9 cellular contexts compared by ENCODE assay signal in the genomic region with DNA sequence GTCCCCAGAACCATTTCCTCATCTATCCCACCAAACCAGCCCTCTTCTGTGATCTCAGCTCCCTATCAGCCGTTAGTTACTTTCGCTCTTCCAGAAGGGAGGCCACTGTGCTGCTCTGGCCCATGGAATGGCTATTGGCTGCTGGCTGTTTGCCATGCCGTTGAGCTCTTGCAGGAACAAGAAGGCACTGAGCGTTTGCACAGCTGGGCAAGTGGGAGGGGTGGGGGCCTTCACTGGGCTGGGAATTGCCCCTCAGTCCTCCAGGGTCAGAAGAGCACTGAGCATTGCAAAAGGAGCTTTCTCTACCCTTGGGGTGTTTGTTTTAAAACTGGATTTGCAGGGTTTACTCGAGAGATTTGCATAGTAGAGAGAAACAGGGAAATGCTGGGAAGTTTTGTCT.
DNase-seq lines count a peak whose midpoint lies in the region; ATAC-seq lines count a peak whose summit lies in the region.
"Had no signal": no experiment of that assay in that cellular context is flagged by ENCODE, and none has a peak within 500 bp of the region (broad histone marks: within the 10 kb centered on the region; RNA-seq: fewer than 3 reads in every experiment).

No MANE protein-coding gene starts in this region.

- no peak overlapping the region for H3K4me3 ChIP-seq in SJCRH30
- no peak overlapping the region for H3K4me3 ChIP-seq in right cardiac atrium (ENCODE audit: low read length)

- H3K4me1 ChIP-seq in SJCRH30, result peaks cover 80% of the 10 kb centered on the region
- H3K4me1 ChIP-seq in right cardiac atrium (ENCODE audit: control insufficient read depth, insufficient read depth, low read length), result peaks cover 28% of the 10 kb centered on the region

- no peaks in the 10 kb centered on the region for H3K9me3 Mint-ChIP-seq in stimulated activated effector memory CD8-positive, alpha-beta T cell treated with anti-CD3 and anti-CD28 coated beads, Interleukin-12 subunit alpha, Interleukin-12 subunit beta, amount 100 ng/mL, for 72 hours
- H3K9me3 Mint-ChIP-seq: stimulated activated naive CD8-positive, alpha-beta T cell treated with anti-CD3 and anti-CD28 coated beads, Interleukin-15, amount 100 ng/mL, for 72 hours had no signal

- H3K4me1 Mint-ChIP-seq in stimulated activated effector memory CD8-positive, alpha-beta T cell treated with anti-CD3 and anti-CD28 coated beads, Interleukin-12 subunit alpha, Interleukin-12 subunit beta, amount 100 ng/mL, for 72 hours, result peaks cover 14% of the 10 kb centered on the region

- H3K27me3 ChIP-seq in SJCRH30 (no peaks in the 10 kb centered on the region), right cardiac atrium (ENCODE audit: control insufficient read depth, insufficient read depth) (no peaks in the 10 kb centered on the region)

- intact Hi-C loops in right cardiac atrium (cut with DNase I), result loop anchor here in 1 of 4 donors (10.0 kb wide), 2 partner anchors 134 to 194 kb away; a partner anchor contains a TSS

- DNase-seq in NCI-H1048 (lab: John Stamatoyannopoulos, UW) (peak; percentile 83), SJCRH30 (peak; percentile 88 to 91), right cardiac atrium (peak; percentile 83 to 95 (median 93)), OCI-M1 (lab: John Stamatoyannopoulos, UW) (no peak)
- DNase-seq in stimulated activated effector memory CD8-positive, alpha-beta T cell treated with anti-CD3 and anti-CD28 coated beads, Interleukin-12 subunit alpha, Interleukin-12 subunit beta, amount 100 ng/mL, for 72 hours (ENCODE audit: low spot score in 2 of 2), result no peak
- DNase-seq in stimulated activated CD4-positive, alpha-beta T cell treated with anti-CD3 and anti-CD28 coated beads, Interleukin-4, amount 100 ng/mL, for 24 hours, result no peak
- DNase-seq: stimulated activated naive CD8-positive, alpha-beta T cell treated with anti-CD3 and anti-CD28 coated beads, Interleukin-15, amount 100 ng/mL, for 72 hours had no signal

- peak overlapping the region; percentile 68 for H3K27ac Mint-ChIP-seq in stimulated activated effector memory CD8-positive, alpha-beta T cell treated with anti-CD3 and anti-CD28 coated beads, Interleukin-12 subunit alpha, Interleukin-12 subunit beta, amount 100 ng/mL, for 72 hours
- H3K27ac Mint-ChIP-seq: stimulated activated naive CD8-positive, alpha-beta T cell treated with anti-CD3 and anti-CD28 coated beads, Interleukin-15, amount 100 ng/mL, for 72 hours had no signal

- no peak overlapping the region for H3K4me3 Mint-ChIP-seq in stimulated activated effector memory CD8-positive, alpha-beta T cell treated with anti-CD3 and anti-CD28 coated beads, Interleukin-12 subunit alpha, Interleukin-12 subunit beta, amount 100 ng/mL, for 72 hours
- H3K4me3 Mint-ChIP-seq: stimulated activated naive CD8-positive, alpha-beta T cell treated with anti-CD3 and anti-CD28 coated beads, Interleukin-15, amount 100 ng/mL, for 72 hours had no signal

- ATAC-seq in right cardiac atrium (peak; percentile 61 to 80), GM18511 (IDR thresholded peaks at IDR 0.05; ENCODE audit: unreplicated experiment) (no peak), HG03196 (IDR thresholded peaks at IDR 0.05; ENCODE audit: unreplicated experiment) (no peak)
- ATAC-seq in stimulated activated effector memory CD8-positive, alpha-beta T cell treated with anti-CD3 and anti-CD28 coated beads, Interleukin-12 subunit alpha, Interleukin-12 subunit beta, amount 100 ng/mL, for 72 hours, result no peak
- ATAC-seq: stimulated activated naive CD8-positive, alpha-beta T cell treated with anti-CD3 and anti-CD28 coated beads, Interleukin-15, amount 100 ng/mL, for 72 hours had no signal

- H3K36me3 Mint-ChIP-seq in stimulated activated effector memory CD8-positive, alpha-beta T cell treated with anti-CD3 and anti-CD28 coated beads, Interleukin-12 subunit alpha, Interleukin-12 subunit beta, amount 100 ng/mL, for 72 hours, result peaks cover 91% of the 10 kb centered on the region

- H3K27ac ChIP-seq in SJCRH30 (no peak overlapping the region), right cardiac atrium (ENCODE audit: low read length) (peak overlapping the region; percentile 26)

- no peaks in the 10 kb centered on the region for H3K9me3 ChIP-seq in SJCRH30 (replicated peaks)
- no peaks in the 10 kb centered on the region for H3K9me3 ChIP-seq in right cardiac atrium (ENCODE audit: control insufficient read depth, low read length)

- no peaks in the 10 kb centered on the region for H3K36me3 ChIP-seq in SJCRH30

- WGBS in right cardiac atrium, result 26% methylated on average over 5 of the region's 5 CpGs

Comparison
In these comparisons a context has a peak if more than half of its experiments do, and no peak if none do; other contexts are left out.
1. DNase-seq: peak in NCI-H1048 (single experiment), SJCRH30 (2 of 2) and right cardiac atrium (3 of 3); none in stimulated activated effector memory CD8-positive, alpha-beta T cell treated with anti-CD3 and anti-CD28 coated beads, Interleukin-12 subunit alpha, Interleukin-12 subunit beta, amount 100 ng/mL, for 72 hours (0 of 2), stimulated activated CD4-positive, alpha-beta T cell treated with anti-CD3 and anti-CD28 coated beads, Interleukin-4, amount 100 ng/mL, for 24 hours (single experiment) and OCI-M1 (single experiment).
2. ATAC-seq: peak in right cardiac atrium (2 of 2); none in stimulated activated effector memory CD8-positive, alpha-beta T cell treated with anti-CD3 and anti-CD28 coated beads, Interleukin-12 subunit alpha, Interleukin-12 subunit beta, amount 100 ng/mL, for 72 hours (single experiment), GM18511 (single experiment) and HG03196 (single experiment).